ENCODE assay signal across 1 cellular context in the genomic region with DNA sequence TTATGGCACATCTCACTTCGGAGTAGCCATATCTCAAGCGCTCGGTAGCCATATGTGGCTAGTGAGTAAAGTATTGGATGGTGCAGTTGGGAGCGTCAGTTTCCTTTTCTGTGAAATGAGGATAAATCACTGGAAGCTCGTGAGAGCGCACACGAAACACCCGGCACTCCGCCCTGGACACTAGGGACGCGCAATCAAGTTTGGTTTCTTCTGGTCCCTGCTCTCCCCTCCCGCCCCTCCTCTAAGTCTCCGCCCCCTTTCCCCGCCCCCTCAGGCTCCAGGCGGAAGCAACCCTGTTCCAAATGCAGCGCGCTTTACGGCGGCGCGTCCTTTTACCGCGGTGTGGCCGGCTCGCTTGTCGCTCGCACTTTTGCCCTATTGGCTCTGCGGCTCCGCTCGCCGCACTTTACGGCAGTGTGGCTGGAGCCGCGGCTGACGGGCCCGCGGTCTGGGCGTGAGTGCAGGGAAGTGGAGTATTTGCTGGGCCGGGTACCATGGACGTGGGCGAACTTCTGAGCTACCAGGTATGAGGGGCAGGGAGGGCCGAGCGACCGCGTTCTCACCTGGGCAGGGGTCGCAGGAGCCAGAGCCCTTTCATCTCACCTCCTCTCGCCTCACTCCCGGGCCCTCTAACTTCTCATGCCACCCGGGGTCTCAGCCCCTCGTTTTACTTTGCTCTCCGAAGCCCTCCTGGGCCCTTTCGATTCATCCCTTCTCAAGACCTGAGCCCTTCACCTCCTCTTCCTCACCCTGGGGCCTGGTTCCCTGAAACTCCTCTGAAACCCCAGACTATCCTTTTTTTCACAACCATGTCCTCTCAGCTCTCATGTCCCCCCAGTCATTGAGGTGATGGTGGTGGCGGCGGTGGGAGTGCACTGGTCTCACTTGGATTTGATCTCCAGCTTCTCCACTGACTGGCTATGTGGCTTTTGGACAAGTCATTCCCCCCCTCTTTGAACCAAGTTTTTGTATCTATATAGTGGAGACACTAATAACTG.
TF ChIP-seq lines count a peak whose summit lies in the region.

Gene CTNNBL1, plus strand, starts transcription at position 402 of the 998 bp plus-strand sequence. Its CDS starts 93 bp downstream, at position 495.

TF ChIP-seq in HEK293, 187 proteins besides CTCF, POLR2A, EP300 and RAD21 (continued from another document and continues in another):
- no peak for TF ChIP-seq ZBTB10 (tag by site-specific recombination; IDR thresholded peaks at IDR 0.05)
- no peak for TF ChIP-seq ZNF324 (tag by site-specific recombination; IDR thresholded peaks at IDR 0.05)
- no peak for TF ChIP-seq ZNF138 (tag by site-specific recombination; IDR thresholded peaks at IDR 0.05; ENCODE audit: borderline replicate concordance)
- no peak for TF ChIP-seq GLIS2 (tag by site-specific recombination; IDR thresholded peaks at IDR 0.05)
- TF ChIP-seq ZNF155 (tag by site-specific recombination; IDR thresholded peaks at IDR 0.05): no peak
- TF ChIP-seq HOXA7 (CRISPR knock-in tag; IDR thresholded peaks at IDR 0.05; ENCODE audit: borderline replicate concordance): no peak
- no peak for TF ChIP-seq RBAK (tag by site-specific recombination; IDR thresholded peaks at IDR 0.05)
- TF ChIP-seq ZNF362 (tag by site-specific recombination; IDR thresholded peaks at IDR 0.05): no peak
- no peak for TF ChIP-seq ZNF558 (tag by site-specific recombination; IDR thresholded peaks at IDR 0.05)
- no peak for TF ChIP-seq ZBTB11 (tag by site-specific recombination; conservative IDR thresholded peaks at IDR 0.05; ENCODE audit: low read depth)
- no peak for TF ChIP-seq SCRT2 (tag by site-specific recombination; IDR thresholded peaks at IDR 0.05)
- no peak; the same call in 1 of the 2 replicates for TF ChIP-seq ZNF2 (tag by site-specific recombination; IDR thresholded peaks at IDR 0.05)
- TF ChIP-seq ZNF223 (tag by site-specific recombination; IDR thresholded peaks at IDR 0.05): no peak
- no peak for TF ChIP-seq ZNF548 (tag by site-specific recombination; IDR thresholded peaks at IDR 0.05)
- TF ChIP-seq, protein P1, sequence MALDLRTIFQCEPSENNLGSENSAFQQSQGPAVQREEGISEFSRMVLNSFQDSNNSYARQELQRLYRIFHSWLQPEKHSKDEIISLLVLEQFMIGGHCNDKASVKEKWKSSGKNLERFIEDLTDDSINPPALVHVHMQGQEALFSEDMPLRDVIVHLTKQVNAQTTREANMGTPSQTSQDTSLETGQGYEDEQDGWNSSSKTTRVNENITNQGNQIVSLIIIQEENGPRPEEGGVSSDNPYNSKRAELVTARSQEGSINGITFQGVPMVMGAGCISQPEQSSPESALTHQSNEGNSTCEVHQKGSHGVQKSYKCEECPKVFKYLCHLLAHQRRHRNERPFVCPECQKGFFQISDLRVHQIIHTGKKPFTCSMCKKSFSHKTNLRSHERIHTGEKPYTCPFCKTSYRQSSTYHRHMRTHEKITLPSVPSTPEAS (tag by site-specific recombination; IDR thresholded peaks at IDR 0.05): no peak
- no peak for TF ChIP-seq ZNF114 (tag by site-specific recombination; IDR thresholded peaks at IDR 0.05)
- no peak for TF ChIP-seq ZNF416 (tag by site-specific recombination; IDR thresholded peaks at IDR 0.05)
- peak; percentile 95 for TF ChIP-seq SP3 (tag by site-specific recombination; IDR thresholded peaks at IDR 0.05)
- no peak for TF ChIP-seq WT1 (tag by site-specific recombination; IDR thresholded peaks at IDR 0.05)
- TF ChIP-seq ZNF514 (tag by site-specific recombination; IDR thresholded peaks at IDR 0.05): no peak
- TF ChIP-seq, protein P2, sequence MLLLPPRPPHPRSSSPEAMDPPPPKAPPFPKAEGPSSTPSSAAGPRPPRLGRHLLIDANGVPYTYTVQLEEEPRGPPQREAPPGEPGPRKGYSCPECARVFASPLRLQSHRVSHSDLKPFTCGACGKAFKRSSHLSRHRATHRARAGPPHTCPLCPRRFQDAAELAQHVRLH (tag by site-specific recombination; IDR thresholded peaks at IDR 0.05): no peak
- no peak for TF ChIP-seq ZNF18 (tag by site-specific recombination; IDR thresholded peaks at IDR 0.05)
- no peak for TF ChIP-seq ZNF16 (tag by site-specific recombination; IDR thresholded peaks at IDR 0.05; ENCODE audit: low read depth)
- TF ChIP-seq ZSCAN23 (tag by site-specific recombination; IDR thresholded peaks at IDR 0.05): no peak
- peak; percentile 86 for TF ChIP-seq ZBTB48 (tag by site-specific recombination; IDR thresholded peaks at IDR 0.05)
- no peak for TF ChIP-seq ZNF132 (tag by site-specific recombination; IDR thresholded peaks at IDR 0.05; ENCODE audit: borderline replicate concordance)
- TF ChIP-seq ZNF621 (tag by site-specific recombination; IDR thresholded peaks at IDR 0.05): no peak
- TF ChIP-seq ZNF837 (tag by site-specific recombination; IDR thresholded peaks at IDR 0.05): no peak
- TF ChIP-seq ZSCAN18 (tag by site-specific recombination; IDR thresholded peaks at IDR 0.05): no peak
- TF ChIP-seq, protein P3, sequence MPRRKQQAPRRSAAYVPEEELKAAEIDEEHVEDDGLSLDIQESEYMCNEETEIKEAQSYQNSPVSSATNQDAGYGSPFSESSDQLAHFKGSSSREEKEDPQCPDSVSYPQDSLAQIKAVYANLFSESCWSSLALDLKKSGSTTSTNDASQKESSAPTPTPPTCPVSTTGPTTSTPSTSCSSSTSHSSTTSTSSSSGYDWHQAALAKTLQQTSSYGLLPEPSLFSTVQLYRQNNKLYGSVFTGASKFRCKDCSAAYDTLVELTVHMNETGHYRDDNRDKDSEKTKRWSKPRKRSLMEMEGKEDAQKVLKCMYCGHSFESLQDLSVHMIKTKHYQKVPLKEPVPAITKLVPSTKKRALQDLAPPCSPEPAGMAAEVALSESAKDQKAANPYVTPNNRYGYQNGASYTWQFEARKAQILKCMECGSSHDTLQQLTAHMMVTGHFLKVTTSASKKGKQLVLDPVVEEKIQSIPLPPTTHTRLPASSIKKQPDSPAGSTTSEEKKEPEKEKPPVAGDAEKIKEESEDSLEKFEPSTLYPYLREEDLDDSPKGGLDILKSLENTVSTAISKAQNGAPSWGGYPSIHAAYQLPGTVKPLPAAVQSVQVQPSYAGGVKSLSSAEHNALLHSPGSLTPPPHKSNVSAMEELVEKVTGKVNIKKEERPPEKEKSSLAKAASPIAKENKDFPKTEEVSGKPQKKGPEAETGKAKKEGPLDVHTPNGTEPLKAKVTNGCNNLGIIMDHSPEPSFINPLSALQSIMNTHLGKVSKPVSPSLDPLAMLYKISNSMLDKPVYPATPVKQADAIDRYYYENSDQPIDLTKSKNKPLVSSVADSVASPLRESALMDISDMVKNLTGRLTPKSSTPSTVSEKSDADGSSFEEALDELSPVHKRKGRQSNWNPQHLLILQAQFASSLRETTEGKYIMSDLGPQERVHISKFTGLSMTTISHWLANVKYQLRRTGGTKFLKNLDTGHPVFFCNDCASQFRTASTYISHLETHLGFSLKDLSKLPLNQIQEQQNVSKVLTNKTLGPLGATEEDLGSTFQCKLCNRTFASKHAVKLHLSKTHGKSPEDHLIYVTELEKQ (tag by site-specific recombination; IDR thresholded peaks at IDR 0.05; ENCODE audit: borderline replicate concordance): no peak
- TF ChIP-seq ZNF10 (tag by site-specific recombination; IDR thresholded peaks at IDR 0.05): no peak
- TF ChIP-seq, protein P4, sequence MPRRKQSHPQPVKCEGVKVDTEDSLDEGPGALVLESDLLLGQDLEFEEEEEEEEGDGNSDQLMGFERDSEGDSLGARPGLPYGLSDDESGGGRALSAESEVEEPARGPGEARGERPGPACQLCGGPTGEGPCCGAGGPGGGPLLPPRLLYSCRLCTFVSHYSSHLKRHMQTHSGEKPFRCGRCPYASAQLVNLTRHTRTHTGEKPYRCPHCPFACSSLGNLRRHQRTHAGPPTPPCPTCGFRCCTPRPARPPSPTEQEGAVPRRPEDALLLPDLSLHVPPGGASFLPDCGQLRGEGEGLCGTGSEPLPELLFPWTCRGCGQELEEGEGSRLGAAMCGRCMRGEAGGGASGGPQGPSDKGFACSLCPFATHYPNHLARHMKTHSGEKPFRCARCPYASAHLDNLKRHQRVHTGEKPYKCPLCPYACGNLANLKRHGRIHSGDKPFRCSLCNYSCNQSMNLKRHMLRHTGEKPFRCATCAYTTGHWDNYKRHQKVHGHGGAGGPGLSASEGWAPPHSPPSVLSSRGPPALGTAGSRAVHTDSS (tag by site-specific recombination; IDR thresholded peaks at IDR 0.05): no peak
- no peak for TF ChIP-seq ZNF426 (tag by site-specific recombination; IDR thresholded peaks at IDR 0.05)
- no peak for TF ChIP-seq GFI1B (tag by site-specific recombination; IDR thresholded peaks at IDR 0.05)
- TF ChIP-seq ZNF48 (tag by site-specific recombination; IDR thresholded peaks at IDR 0.05): no peak
- 0 out of 2 replicates have a peak, but pooled peaks have one; percentile 13 for TF ChIP-seq ZNF394 (tag by site-specific recombination; IDR thresholded peaks at IDR 0.05; ENCODE audit: borderline replicate concordance)
- no peak for TF ChIP-seq ZBTB8A (tag by site-specific recombination; IDR thresholded peaks at IDR 0.05)
- no peak for TF ChIP-seq ZNF239 (tag by site-specific recombination; IDR thresholded peaks at IDR 0.05)
- no peak for TF ChIP-seq ZFP69B (tag by site-specific recombination; IDR thresholded peaks at IDR 0.05)
